ENCODE assay signal across 8 cellular contexts in genomic region chr19:18091217-18091608, GRCh38. TPM values are rescaled to one million over a fixed set of nuclear protein-coding genes. Genes with fewer than 3 reads are reported as not detected.
DNase-seq lines count a peak whose midpoint lies in the region; ATAC-seq, FAIRE-seq and TF ChIP-seq lines count a peak whose summit lies in the region.

No MANE protein-coding gene starts in this region.

- FAIRE-seq in H1 (lab: Jason Lieb, UNC): no peak

- no peak overlapping the region for H3K9ac ChIP-seq in H1 (replicated peaks in 1 of 4; ENCODE audit: extremely low read depth in 1 of 4, low read depth in 3 of 4, low read length in 3 of 4)

- peak overlapping the region; percentile 96 for H3K27ac Mint-ChIP-seq in activated CD4-positive, alpha-beta T cell treated with anti-CD3 and anti-CD28 coated beads, Interleukin-2, amount 10 ng/mL, durations not matched to agents 7 days and 5 days

- no peak overlapping the region for H2BK12ac ChIP-seq in H1 (ENCODE audit: low read depth, low read length)

- TF ChIP-seq CTCF in H1 (IDR thresholded peaks at IDR 0.05; ENCODE audit: control extremely low read depth in 1 of 3, insufficient read depth in 1 of 3, low read depth in 1 of 3, low read length in 3 of 3) (no peak), gastroesophageal sphincter (IDR thresholded peaks at IDR 0.05) (no peak)

- DNase-seq in activated CD4-positive, alpha-beta T cell treated with anti-CD3 and anti-CD28 coated beads, Interleukin-2, amount 10 ng/mL, durations not matched to agents 7 days and 5 days: peak; percentile 85
- no peak for DNase-seq in H1 (ENCODE audit: low read depth in 1 of 2, low spot score in 2 of 2)
- DNase-seq in stimulated activated CD4-positive, alpha-beta T cell treated with anti-CD3 and anti-CD28 coated beads, Interleukin-4, amount 100 ng/mL, for 4 hours: peak; percentile 76 to 91
- no peak for DNase-seq in iPS-NIHi11 (ENCODE audit: low spot score)
- DNase-seq in NCI-H2171 (lab: John Stamatoyannopoulos, UW): no peak

- ATAC-seq in HG02610 (IDR thresholded peaks at IDR 0.05; ENCODE audit: unreplicated experiment) (peak; percentile 45), gastroesophageal sphincter (no peak), HG03139 (IDR thresholded peaks at IDR 0.05; ENCODE audit: unreplicated experiment) (no peak)

- H3K23me2 ChIP-seq in H1 (ENCODE audit: low read depth, low read length): no peaks in the 10 kb centered on the region

- H2BK120ac ChIP-seq in H1 (replicated peaks; ENCODE audit: low read depth, low read length): no peak overlapping the region

- 68% methylated on average over 11 of the region's 12 CpGs; no CpG with 5 or more reads in 1 of the 2 experiments for WGBS in H1 (ENCODE audit: extremely low coverage in 1 of 2, insufficient coverage in 1 of 2, insufficient read length in 1 of 2, insufficient replicate concordance in 2 of 2, low coverage in 1 of 2, low lambda C conversion rate in 2 of 2, missing lambda C conversion rate in 1 of 2), 2 experiments
- 48% methylated on average over 8 of the region's 12 CpGs; no CpG with 5 or more reads in 1 of the 2 donors for WGBS in gastroesophageal sphincter (ENCODE audit: low coverage in 1 of 2), 2 donors

- H4K20me1 ChIP-seq in H1 (replicated peaks in 1 of 2; ENCODE audit: control insufficient read depth in 1 of 2, insufficient read depth in 2 of 2, low read length in 2 of 2): no peaks in the 10 kb centered on the region

- no peaks in the 10 kb centered on the region; a peak in 2 of 7 replicates for H3K4me1 ChIP-seq in H1 (replicated peaks in 1 of 4; ENCODE audit: control insufficient read depth in 3 of 4, insufficient read depth in 4 of 4, low read length in 3 of 4)
- H3K4me1 ChIP-seq in gastroesophageal sphincter: peaks cover 0 to 13% (median 0%) of the 10 kb centered on the region in 3 donors

- peaks cover 8% of the 10 kb centered on the region for H3K36me3 Mint-ChIP-seq in activated CD4-positive, alpha-beta T cell treated with anti-CD3 and anti-CD28 coated beads, Interleukin-2, amount 10 ng/mL, durations not matched to agents 7 days and 5 days (ENCODE audit: low read depth)

- no peak overlapping the region for H2BK20ac ChIP-seq in H1 (ENCODE audit: low read length)

- H3K9me3 ChIP-seq in H1 (ENCODE audit: insufficient read depth in 2 of 2, low read depth in 1 of 2, low read length in 1 of 2): no peaks in the 10 kb centered on the region
- no peaks in the 10 kb centered on the region for H3K9me3 ChIP-seq in gastroesophageal sphincter

- H3K4me1 Mint-ChIP-seq in activated CD4-positive, alpha-beta T cell treated with anti-CD3 and anti-CD28 coated beads, Interleukin-2, amount 10 ng/mL, durations not matched to agents 7 days and 5 days: peaks cover 68% of the 10 kb centered on the region

- no peak overlapping the region for H3K14ac ChIP-seq in H1 (ENCODE audit: insufficient read length)

- H2AFZ ChIP-seq in H1 (ENCODE audit: low read length): peak overlapping the region; percentile 40

- H4K8ac ChIP-seq in H1 (ENCODE audit: extremely low read depth, insufficient read depth, low read length): no peak overlapping the region

- H2BK5ac ChIP-seq in H1 (ENCODE audit: low read depth, low read length): no peak overlapping the region

- H3K4me2 ChIP-seq in H1 (ENCODE audit: insufficient read depth in 1 of 2, low read depth in 2 of 2, low read length in 2 of 2): no peak overlapping the region

- no peak for TF ChIP-seq POLR2A in H1 (IDR thresholded peaks at IDR 0.05; ENCODE audit: control extremely low read depth in 1 of 2, low read depth in 2 of 2, low read length in 2 of 2)
- no peak for TF ChIP-seq POLR2A in gastroesophageal sphincter (IDR thresholded peaks at IDR 0.05)

- no peak overlapping the region for H3K4ac ChIP-seq in H1 (replicated peaks; ENCODE audit: insufficient read length, low read depth, low read length)

- no peaks in the 10 kb centered on the region for H3K36me3 ChIP-seq in H1 (ENCODE audit: control insufficient read depth in 2 of 4, insufficient read depth in 4 of 4, low read length in 3 of 4)
- no peaks in the 10 kb centered on the region for H3K36me3 ChIP-seq in gastroesophageal sphincter

- no peaks in the 10 kb centered on the region for H3K9me3 Mint-ChIP-seq in activated CD4-positive, alpha-beta T cell treated with anti-CD3 and anti-CD28 coated beads, Interleukin-2, amount 10 ng/mL, durations not matched to agents 7 days and 5 days

- peak overlapping the region; percentile 37 for H3K4me3 Mint-ChIP-seq in activated CD4-positive, alpha-beta T cell treated with anti-CD3 and anti-CD28 coated beads, Interleukin-2, amount 10 ng/mL, durations not matched to agents 7 days and 5 days

- no peak overlapping the region for H3K23ac ChIP-seq in H1 (ENCODE audit: insufficient read length)

- H2BK15ac ChIP-seq in H1 (ENCODE audit: low read length): no peak overlapping the region

- H3K4me3 ChIP-seq in H1 (ENCODE audit: extremely low read depth in 1 of 4, insufficient read depth in 2 of 4, low read depth in 3 of 4, low read length in 4 of 4) (no peak overlapping the region), gastroesophageal sphincter (no peak overlapping the region)

- no peak for TF ChIP-seq EP300 in H1 (IDR thresholded peaks at IDR 0.05; ENCODE audit: borderline replicate concordance in 1 of 2, low read depth in 2 of 2, low read length in 2 of 2)
- no peak for TF ChIP-seq EP300 in gastroesophageal sphincter (IDR thresholded peaks at IDR 0.05)

- no peak overlapping the region for H2AK5ac ChIP-seq in H1 (ENCODE audit: low read depth, low read length)

- H3K18ac ChIP-seq in H1 (ENCODE audit: extremely low read depth, low read length): no peak overlapping the region

- CTCF ChIA-PET in activated CD4-positive, alpha-beta T cell treated with anti-CD3 and anti-CD28 coated beads, Interleukin-2, amount 10 ng/mL, durations not matched to agents 7 days and 5 days (lab: Charles Lee): interaction anchor here (0.6 to 1.3 kb wide), 8 partner anchors 9 to 561 kb away, joined by 3 to 5 read pairs (median 4); no protein-coding TSS in a partner anchor
- CTCF ChIA-PET in H1 (lab: Charles Lee; ENCODE audit: partially characterized antibody): interaction anchor here (0.8 to 2.2 kb wide), 4 partner anchors 11 to 82 kb away, joined by 3 to 5 read pairs (median 4); no protein-coding TSS in a partner anchor

- H4K91ac ChIP-seq in H1 (replicated peaks; ENCODE audit: insufficient read length, low read length): no peak overlapping the region

- 0 out of 7 replicates have a peak, but pooled peaks cover 0 to 2% (median 0%) of the 10 kb centered on the region in 4 experiments for H3K27me3 ChIP-seq in H1 (replicated peaks in 1 of 4; ENCODE audit: control insufficient read depth in 3 of 4, extremely low read depth in 1 of 4, insufficient read depth in 3 of 4, low read length in 3 of 4)
- no peaks in the 10 kb centered on the region for H3K27me3 ChIP-seq in gastroesophageal sphincter

- no peak for TF ChIP-seq RAD21 in H1 (IDR thresholded peaks at IDR 0.05 in 1 of 2, conservative IDR thresholded peaks at IDR 0.05 in 1 of 2; ENCODE audit: low read depth in 2 of 2, low read length in 2 of 2)

- POLR2A ChIA-PET in activated CD4-positive, alpha-beta T cell treated with anti-CD3 and anti-CD28 coated beads, Interleukin-2, amount 10 ng/mL, durations not matched to agents 7 days and 5 days (lab: Charles Lee): no interaction called here
- POLR2A ChIA-PET in H1 (lab: Charles Lee; ENCODE audit: partially characterized antibody): no interaction called here

- peak overlapping the region; percentile 15 for H4K5ac ChIP-seq in H1 (ENCODE audit: insufficient read length, low read depth, low read length)

- H3K27ac ChIP-seq in H1 (ENCODE audit: low read depth, low read length) (no peak overlapping the region), gastroesophageal sphincter (peak overlapping the region in 2 of 4 donors; percentile 31 to 52)

- H3K79me1 ChIP-seq in H1 (ENCODE audit: low read depth, low read length): no peaks in the 10 kb centered on the region

- H3K79me2 ChIP-seq in H1 (ENCODE audit: control insufficient read depth in 1 of 2, insufficient read depth in 2 of 2, low read length in 2 of 2): no peaks in the 10 kb centered on the region

- H3K27me3 Mint-ChIP-seq in activated CD4-positive, alpha-beta T cell treated with anti-CD3 and anti-CD28 coated beads, Interleukin-2, amount 10 ng/mL, durations not matched to agents 7 days and 5 days: no peaks in the 10 kb centered on the region

- H3K56ac ChIP-seq in H1 (replicated peaks; ENCODE audit: insufficient read length, low read depth, low read length): no peak overlapping the region

TF ChIP-seq in H1, 55 proteins besides CTCF, POLR2A, EP300 and RAD21 (continues in another document):
- TF ChIP-seq POU5F1 (IDR thresholded peaks at IDR 0.05; ENCODE audit: low read depth, low read length) (no peak), RBBP5 (IDR thresholded peaks at IDR 0.05; ENCODE audit: borderline replicate concordance, low read depth, low read length) (no peak), HDAC6 (IDR thresholded peaks at IDR 0.05; ENCODE audit: low read depth, low read length) (no peak), BACH1 (IDR thresholded peaks at IDR 0.05; ENCODE audit: low read length) (no peak)

RNA-seq across cellular contexts. Expression of gene IL12RB1, which starts 4.5 kb away (rescaled TPM):
- 10 to 100 TPM; 81.8 to 86.8 TPM for total RNA-seq in activated CD4-positive, alpha-beta T cell treated with anti-CD3 and anti-CD28 coated beads, Interleukin-2, amount 10 ng/mL, durations not matched to agents 7 days and 5 days
- not detected in 2 replicates for total RNA-seq in H1 (2021; fragmentation: NEBNext Ultra II Directional; extraction: Animal tissue kit (Norgen Biotek cat#: 25700))
- 0.03 and 0.06 TPM in 2 replicates for polyA plus RNA-seq in H1 (2011; rRNA removed)
- polyA plus RNA-seq in H1 (2011; cell fraction: cytosol; rRNA removed): not detected
- not detected for polyA plus RNA-seq in H1 (2011; cell fraction: nucleus; rRNA removed)
- not detected in 4 replicates for polyA plus RNA-seq in H1 (2012, experiment 1 of 2)
- polyA plus RNA-seq in H1 (2012, experiment 2 of 2): not detected
- not detected for polyA plus RNA-seq in H1 (2013, experiment 1 of 2)
- polyA plus RNA-seq in H1 (2013, experiment 2 of 2): not detected
- not detected in 2 replicates for polyA minus RNA-seq in H1 (2011; rRNA and poly(A)+ RNA removed)
- polyA minus RNA-seq in H1 (2011; cell fraction: cytosol; rRNA and poly(A)+ RNA removed): not detected
- not detected for polyA minus RNA-seq in H1 (2011; cell fraction: nucleus; rRNA and poly(A)+ RNA removed)
- total RNA-seq in gastroesophageal sphincter: 1 to 10 TPM in 3 of 4 donors, under 1 TPM in 1; 0.15 to 3.5 (median 1.5) TPM

RNA-seq across cellular contexts. Expression of gene MAST3, which starts 6.4 kb away (rescaled TPM):
- total RNA-seq in activated CD4-positive, alpha-beta T cell treated with anti-CD3 and anti-CD28 coated beads, Interleukin-2, amount 10 ng/mL, durations not matched to agents 7 days and 5 days: 10 to 100 TPM; 31.0 to 35.8 TPM
- 9.0 TPM in 2 replicates for total RNA-seq in H1 (2021; fragmentation: NEBNext Ultra II Directional; extraction: Animal tissue kit (Norgen Biotek cat#: 25700))
- 3.4 and 5.5 TPM in 2 replicates for polyA plus RNA-seq in H1 (2011; rRNA removed)
- polyA plus RNA-seq in H1 (2011; cell fraction: cytosol; rRNA removed): 1.5 TPM
- 7.7 TPM for polyA plus RNA-seq in H1 (2011; cell fraction: nucleus; rRNA removed)
- 3.2 to 5.5 TPM (median 4.8 TPM) in 4 replicates for polyA plus RNA-seq in H1 (2012, experiment 1 of 2)
- 3.0 TPM for polyA plus RNA-seq in H1 (2012, experiment 2 of 2)
- 3.4 TPM for polyA plus RNA-seq in H1 (2013, experiment 1 of 2)
- 3.1 TPM for polyA plus RNA-seq in H1 (2013, experiment 2 of 2)
- polyA minus RNA-seq in H1 (2011; rRNA and poly(A)+ RNA removed): 4.8 and 5.0 TPM in 2 replicates
- polyA minus RNA-seq in H1 (2011; cell fraction: cytosol; rRNA and poly(A)+ RNA removed): 6.1 TPM
- 7.4 TPM for polyA minus RNA-seq in H1 (2011; cell fraction: nucleus; rRNA and poly(A)+ RNA removed)
- total RNA-seq in gastroesophageal sphincter: 1 to 10 TPM; 3.3 to 8.8 (median 4.8) TPM

Comparison
In these comparisons a context has a peak if more than half of its experiments do, and no peak if none do; other contexts are left out.
1. DNase-seq: peak in activated CD4-positive, alpha-beta T cell treated with anti-CD3 and anti-CD28 coated beads, Interleukin-2, amount 10 ng/mL, durations not matched to agents 7 days and 5 days (single experiment) and stimulated activated CD4-positive, alpha-beta T cell treated with anti-CD3 and anti-CD28 coated beads, Interleukin-4, amount 100 ng/mL, for 4 hours (2 of 2); none in H1 (0 of 2), iPS-NIHi11 (single experiment) and NCI-H2171 (single experiment).
2. RNA of gene IL12RB1, which starts 4.5 kb away (total RNA-seq): 81.8 to 86.8 TPM in activated CD4-positive, alpha-beta T cell treated with anti-CD3 and anti-CD28 coated beads, Interleukin-2, amount 10 ng/mL, durations not matched to agents 7 days and 5 days; 0.15 to 3.5 TPM in gastroesophageal sphincter and not detected in H1; every median in the first group is over 10 times any median in the second.